ENCODE assay signal across 8 cellular contexts in genomic region chr11:65133724-65134123, GRCh38. TPM values are rescaled to one million over a fixed set of nuclear protein-coding genes. Genes with fewer than 3 reads are reported as not detected.
A peak's percentile ranks its signal among the peaks of the same experiment; 100 is the strongest.
DNase-seq lines count a peak whose midpoint lies in the region; ATAC-seq and TF ChIP-seq lines count a peak whose summit lies in the region.

No MANE protein-coding gene starts in this region.

- H3K27ac ChIP-seq in prostate gland, result peak overlapping the region; percentile 98

- H3K4me3 ChIP-seq in fibroblast of villous mesenchyme (ENCODE audit: low read depth, low read length), result peak overlapping the region; percentile 90
- peak overlapping the region; percentile 55 to 64 for H3K4me3 ChIP-seq in prostate gland

- TF ChIP-seq CTCF in fibroblast of villous mesenchyme (IDR thresholded peaks at IDR 0.05; ENCODE audit: insufficient read depth, low read depth, low read length), result no peak
- no peak for TF ChIP-seq CTCF in prostate gland (IDR thresholded peaks at IDR 0.05)

- WGBS in prostate gland, result under 1% methylated on average over 20 of the region's 20 CpGs

- DNase-seq in ELR (ENCODE audit: low read depth), result peak; percentile 21
- no peak for DNase-seq in fibroblast of villous mesenchyme (ENCODE audit: low read depth)
- no peak for DNase-seq in prostate gland (ENCODE audit: low spot score)
- DNase-seq in stimulated activated CD4-positive, alpha-beta T cell treated with anti-CD3 and anti-CD28 coated beads, Interleukin-2, amount 100 ng/mL, for 48 hours, result no peak
- DNase-seq in NCI-H526 (lab: John Stamatoyannopoulos, UW), result no peak
- DNase-seq in amygdala (lab: John Stamatoyannopoulos, UW), result no peak

- no peaks in the 10 kb centered on the region for H3K27me3 ChIP-seq in prostate gland (replicated peaks; ENCODE audit: insufficient read depth)

- ATAC-seq in SK-N-SH treated with all-trans-retinoic acid at 6 μM for 48 hours (peak; percentile 1; the same call in 2 of the 3 replicates), HG03378 (IDR thresholded peaks at IDR 0.05; ENCODE audit: unreplicated experiment) (no peak)

- H3K36me3 ChIP-seq in prostate gland, result peaks cover 21 to 28% of the 10 kb centered on the region in 2 donors

- no peak for TF ChIP-seq POLR2A in prostate gland (IDR thresholded peaks at IDR 0.05)

- H3K4me1 ChIP-seq in prostate gland (replicated peaks), result peaks cover 7% of the 10 kb centered on the region

- H3K9me3 ChIP-seq in prostate gland, result no peaks in the 10 kb centered on the region

- intact Hi-C loops in prostate gland (cut with DNase I), result no loop called here

TF ChIP-seq in SK-N-SH treated with all-trans-retinoic acid at 6 μM for 48 hours, 23 proteins besides CTCF, POLR2A, EP300 and RAD21:
- no peak for TF ChIP-seq PPARA (CRISPR knock-in tag; IDR thresholded peaks at IDR 0.05; ENCODE audit: borderline replicate concordance)
- no peak for TF ChIP-seq CREB5 (CRISPR knock-in tag; IDR thresholded peaks at IDR 0.05; ENCODE audit: low read depth)
- no peak for TF ChIP-seq ZFP30 (CRISPR knock-in tag; IDR thresholded peaks at IDR 0.05)
- TF ChIP-seq ZNF8 (CRISPR knock-in tag; IDR thresholded peaks at IDR 0.05), result no peak
- no peak for TF ChIP-seq PATZ1 (CRISPR knock-in tag; IDR thresholded peaks at IDR 0.05; ENCODE audit: borderline replicate concordance)
- TF ChIP-seq ARNTL (CRISPR knock-in tag; IDR thresholded peaks at IDR 0.05; ENCODE audit: borderline replicate concordance, low read depth), result no peak
- no peak for TF ChIP-seq ZFP3 (CRISPR knock-in tag; IDR thresholded peaks at IDR 0.05)
- TF ChIP-seq GLIS3 (CRISPR knock-in tag; IDR thresholded peaks at IDR 0.05), result no peak
- TF ChIP-seq ZNF70 (CRISPR knock-in tag; IDR thresholded peaks at IDR 0.05), result no peak

RNA-seq across cellular contexts. Expression of gene SYVN1, which starts 0.6 kb away (rescaled TPM):
- 13.0 and 13.5 TPM in 2 replicates for total RNA-seq in fibroblast of villous mesenchyme
- total RNA-seq in prostate gland, result 100 to 1,000 TPM in 1 of 2 donors, 10 to 100 TPM in 1; 89.7 to 108 TPM

RNA-seq across cellular contexts. Expression of gene MRPL49, which starts 11.6 kb away (rescaled TPM):
- total RNA-seq in fibroblast of villous mesenchyme (41.2 and 54.4 TPM in 2 replicates), prostate gland (100 to 1,000 TPM in 1 of 2 donors, 10 to 100 TPM in 1; 99.9 to 113 TPM)

RNA-seq across cellular contexts. Expression of gene FAU, which starts 11.8 kb away (rescaled TPM):
- 137 and 279 TPM in 2 replicates for total RNA-seq in fibroblast of villous mesenchyme
- total RNA-seq in prostate gland, result 100 to 1,000 TPM; 654 to 691 TPM

RNA-seq across cellular contexts. Expression of gene ZNHIT2, which starts 16.2 kb away (rescaled TPM):
- total RNA-seq in fibroblast of villous mesenchyme (11.2 and 15.1 TPM in 2 replicates), prostate gland (10 to 100 TPM; 32.7 to 37.8 TPM)

RNA-seq across cellular contexts. Expression of gene TM7SF2, which starts 22.1 kb away (rescaled TPM):
- 31.6 and 45.8 TPM in 2 replicates for total RNA-seq in fibroblast of villous mesenchyme
- total RNA-seq in prostate gland, result 100 to 1,000 TPM in 1 of 2 donors, 10 to 100 TPM in 1; 73.9 to 185 TPM
